In genomic region chr1:169326644-169327316, GRCh38 we compare ENCODE assay signal across 8 cellular contexts. TPM values are rescaled to one million over a fixed set of nuclear protein-coding genes. Genes with fewer than 3 reads are reported as not detected.
DNase-seq lines count a peak whose midpoint lies in the region; ATAC-seq and TF ChIP-seq lines count a peak whose summit lies in the region.

No MANE protein-coding gene starts in this region.

- intact Hi-C loops in Panc1 (cut with micrococcal nuclease; ENCODE audit: unreplicated experiment) (no loop called here), right cardiac atrium (cut with DNase I) (no loop called here), tibial artery (cut with DNase I; ENCODE audit: low total_unique reads) (no loop called here), left ventricle myocardium inferior (cut with micrococcal nuclease) (no loop called here)

- BruUV-seq in Panc1 (replicated peaks; lab: Mats Ljungman, UMichigan): no TSS peak

- ATAC-seq in GM18907 (IDR thresholded peaks at IDR 0.05; ENCODE audit: unreplicated experiment): peak; percentile 93
- peak; percentile 90 for ATAC-seq in HG02678 (IDR thresholded peaks at IDR 0.05; ENCODE audit: unreplicated experiment)
- ATAC-seq in Panc1: peak; percentile 62; the same call in 1 of the 2 replicates
- no peak for ATAC-seq in right cardiac atrium

- H3K4me3 ChIP-seq in Panc1 (ENCODE audit: low read depth in 2 of 2, low read length in 2 of 2): no peak overlapping the region
- H3K4me3 ChIP-seq in right cardiac atrium (ENCODE audit: low read length): no peak overlapping the region
- H3K4me3 ChIP-seq in tibial artery: no peak overlapping the region
- H3K4me3 ChIP-seq in left ventricle myocardium inferior: no peak overlapping the region

- H3K9me3 ChIP-seq in Panc1 (ENCODE audit: control insufficient read depth, insufficient read depth, low read depth, low read length) (no peaks in the 10 kb centered on the region), right cardiac atrium (ENCODE audit: control insufficient read depth, low read length) (peaks cover 2% of the 10 kb centered on the region), tibial artery (peaks cover 0 to 12% (median 0%) of the 10 kb centered on the region in 3 donors), left ventricle myocardium inferior (replicated peaks) (peaks cover 30% of the 10 kb centered on the region)

- H3K36me3 ChIP-seq in Panc1 (ENCODE audit: control insufficient read depth, insufficient read depth, low read length) (no peaks in the 10 kb centered on the region), tibial artery (peaks cover 0 to 3% (median 0%) of the 10 kb centered on the region in 3 donors), left ventricle myocardium inferior (no peaks in the 10 kb centered on the region)

- DNase-seq in Panc1 (ENCODE audit: low read depth, low spot score): no peak
- DNase-seq in kidney tubule cell (ENCODE audit: low spot score): peak; percentile 83
- no peak for DNase-seq in right cardiac atrium
- no peak for DNase-seq in tibial artery
- no peak for DNase-seq in NCI-H1930 (lab: John Stamatoyannopoulos, UW)
- DNase-seq in left ventricle myocardium inferior: no peak

- H3K27ac ChIP-seq in Panc1 (ENCODE audit: low read length) (peak overlapping the region; percentile 55; the same call in 1 of the 2 replicates), right cardiac atrium (ENCODE audit: low read length) (no peak overlapping the region), tibial artery (no peak overlapping the region), left ventricle myocardium inferior (replicated peaks) (no peak overlapping the region)

- H3K4me1 ChIP-seq in Panc1 (ENCODE audit: control insufficient read depth, insufficient read depth, low read length) (peaks cover 2% of the 10 kb centered on the region; the same call in 1 of the 2 replicates), right cardiac atrium (ENCODE audit: control insufficient read depth, insufficient read depth, low read length) (peaks cover 2% of the 10 kb centered on the region), tibial artery (peaks cover 0 to 7% (median 0%) of the 10 kb centered on the region in 4 donors), left ventricle myocardium inferior (no peaks in the 10 kb centered on the region)

- CTCF ChIA-PET in Panc1 (lab: Charles Lee): no interaction called here

- H3K27me3 ChIP-seq in Panc1 (ENCODE audit: control insufficient read depth, insufficient read depth, low read length) (no peaks in the 10 kb centered on the region), right cardiac atrium (ENCODE audit: control insufficient read depth, insufficient read depth) (no peaks in the 10 kb centered on the region), tibial artery (no peaks in the 10 kb centered on the region), left ventricle myocardium inferior (ENCODE audit: low read depth) (no peaks in the 10 kb centered on the region)

- in situ Hi-C loops in Panc1 (cut with HindIII; ENCODE audit: low pct_unique_long_range_greater_than_20kb, low sequenced_read_pairs): no loop called here

- no peak for TF ChIP-seq CTCF in Panc1 (IDR thresholded peaks at IDR 0.05)
- no peak for TF ChIP-seq CTCF in tibial artery (IDR thresholded peaks at IDR 0.05)
- TF ChIP-seq CTCF in left ventricle myocardium inferior (IDR thresholded peaks at IDR 0.05; ENCODE audit: borderline replicate concordance): no peak

- POLR2A ChIA-PET in Panc1 (lab: Charles Lee): no interaction called here

RNA-seq across cellular contexts. Expression of gene NME7, which starts 40.8 kb away (rescaled TPM):
- total RNA-seq in Panc1 (2021; ENCODE audit: unreplicated experiment) (30.3 TPM), right cardiac atrium (10 to 100 TPM in 2 of 4 donors, 1 to 10 TPM in 2; 9.2 to 15.1 (median 10.5) TPM), left ventricle myocardium inferior (13.1 TPM)
- polyA plus RNA-seq in Panc1 (2012; ENCODE audit: insufficient read length): 51.8 TPM
- polyA plus RNA-seq in right cardiac atrium: 8.7 TPM

RNA-seq across cellular contexts. Expression of gene BLZF1, which starts 41.2 kb away (rescaled TPM):
- total RNA-seq in Panc1 (2021; ENCODE audit: unreplicated experiment) (19.6 TPM), right cardiac atrium (10 to 100 TPM; 24.5 to 28.3 (median 26.4) TPM), left ventricle myocardium inferior (27.2 TPM)
- 6.8 TPM for polyA plus RNA-seq in Panc1 (2012; ENCODE audit: insufficient read length)
- 11.7 TPM for polyA plus RNA-seq in right cardiac atrium

Comparison
In these comparisons a context has a peak if more than half of its experiments do, and no peak if none do; other contexts are left out.
1. ATAC-seq: peak in GM18907 (single experiment), HG02678 (single experiment) and Panc1 (single experiment); none in right cardiac atrium (0 of 2).